Comparison of ENCODE assay signal across 1 cellular context in the genomic region with DNA sequence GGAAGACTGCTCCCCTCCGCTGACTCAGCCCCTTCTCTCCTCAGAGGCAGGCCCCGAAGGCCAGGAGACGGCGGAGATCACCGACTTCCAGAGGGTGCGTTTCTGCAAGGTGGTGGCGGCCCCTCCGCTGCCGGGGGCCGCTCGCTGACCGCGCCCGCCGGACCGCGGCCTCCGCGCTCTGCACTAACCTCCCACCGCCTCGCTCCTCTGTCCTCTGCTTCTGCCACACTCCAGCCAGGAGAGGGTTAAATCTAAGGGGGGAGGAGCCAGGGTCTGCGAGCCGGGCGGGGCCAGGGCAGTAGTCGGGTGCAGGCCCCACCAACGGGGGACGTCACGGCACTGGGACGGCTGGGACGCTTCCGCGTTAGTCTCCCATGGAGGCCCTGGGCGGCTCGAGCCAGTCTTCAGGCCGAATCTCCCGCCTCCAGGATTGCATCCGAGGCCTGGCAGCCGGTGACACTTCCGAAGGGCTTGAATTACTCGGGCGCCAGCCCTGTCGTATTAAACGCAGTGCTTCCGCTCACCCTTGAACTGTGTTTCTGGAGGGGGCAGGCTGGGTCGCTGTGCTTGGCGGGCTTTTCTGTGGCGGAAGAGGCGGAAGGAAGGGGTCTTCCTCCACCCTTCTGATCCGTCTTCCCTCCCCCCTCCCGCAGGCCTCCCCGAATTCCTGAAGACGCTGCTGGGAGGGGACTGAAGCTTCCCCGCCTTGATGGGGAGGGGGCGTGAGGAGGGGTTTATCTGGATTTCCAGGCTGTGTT.
TF ChIP-seq lines count a peak whose summit lies in the region.

No MANE protein-coding gene starts in this region.

TF ChIP-seq in HepG2, 621 proteins besides CTCF, POLR2A, EP300 and RAD21 (continued from another document and continues in another):
- TF ChIP-seq ZNF607 (CRISPR knock-in tag; IDR thresholded peaks at IDR 0.05; ENCODE audit: borderline replicate concordance), result no peak; the same call in 1 of the 2 replicates
- TF ChIP-seq CBX2 (IDR thresholded peaks at IDR 0.05; ENCODE audit: low read depth, low read length), result no peak
- no peak for TF ChIP-seq CBX2 (CRISPR knock-in tag; IDR thresholded peaks at IDR 0.05; ENCODE audit: low read depth)
- 0 out of 2 replicates have a peak, but pooled peaks have one; percentile 26 for TF ChIP-seq ZNF331 (CRISPR knock-in tag; IDR thresholded peaks at IDR 0.05)
- no peak for TF ChIP-seq KDM1A (CRISPR knock-in tag; IDR thresholded peaks at IDR 0.05)
- TF ChIP-seq NFKB2 (CRISPR knock-in tag; IDR thresholded peaks at IDR 0.05; ENCODE audit: borderline replicate concordance), result 0 out of 2 replicates have a peak, but pooled peaks have one; percentile 72
- 0 out of 2 replicates have a peak, but pooled peaks have one; percentile 19 for TF ChIP-seq KDM4B (CRISPR knock-in tag; IDR thresholded peaks at IDR 0.05)
- no peak for TF ChIP-seq CREBL2 (CRISPR knock-in tag; IDR thresholded peaks at IDR 0.05; ENCODE audit: borderline replicate concordance)
- peak; percentile 80 for TF ChIP-seq TBX2 (CRISPR knock-in tag; IDR thresholded peaks at IDR 0.05; ENCODE audit: borderline replicate concordance)
- TF ChIP-seq ZMAT3 (CRISPR knock-in tag; conservative IDR thresholded peaks at IDR 0.05), result no peak; the same call in 1 of the 2 replicates
- TF ChIP-seq, protein P1, sequence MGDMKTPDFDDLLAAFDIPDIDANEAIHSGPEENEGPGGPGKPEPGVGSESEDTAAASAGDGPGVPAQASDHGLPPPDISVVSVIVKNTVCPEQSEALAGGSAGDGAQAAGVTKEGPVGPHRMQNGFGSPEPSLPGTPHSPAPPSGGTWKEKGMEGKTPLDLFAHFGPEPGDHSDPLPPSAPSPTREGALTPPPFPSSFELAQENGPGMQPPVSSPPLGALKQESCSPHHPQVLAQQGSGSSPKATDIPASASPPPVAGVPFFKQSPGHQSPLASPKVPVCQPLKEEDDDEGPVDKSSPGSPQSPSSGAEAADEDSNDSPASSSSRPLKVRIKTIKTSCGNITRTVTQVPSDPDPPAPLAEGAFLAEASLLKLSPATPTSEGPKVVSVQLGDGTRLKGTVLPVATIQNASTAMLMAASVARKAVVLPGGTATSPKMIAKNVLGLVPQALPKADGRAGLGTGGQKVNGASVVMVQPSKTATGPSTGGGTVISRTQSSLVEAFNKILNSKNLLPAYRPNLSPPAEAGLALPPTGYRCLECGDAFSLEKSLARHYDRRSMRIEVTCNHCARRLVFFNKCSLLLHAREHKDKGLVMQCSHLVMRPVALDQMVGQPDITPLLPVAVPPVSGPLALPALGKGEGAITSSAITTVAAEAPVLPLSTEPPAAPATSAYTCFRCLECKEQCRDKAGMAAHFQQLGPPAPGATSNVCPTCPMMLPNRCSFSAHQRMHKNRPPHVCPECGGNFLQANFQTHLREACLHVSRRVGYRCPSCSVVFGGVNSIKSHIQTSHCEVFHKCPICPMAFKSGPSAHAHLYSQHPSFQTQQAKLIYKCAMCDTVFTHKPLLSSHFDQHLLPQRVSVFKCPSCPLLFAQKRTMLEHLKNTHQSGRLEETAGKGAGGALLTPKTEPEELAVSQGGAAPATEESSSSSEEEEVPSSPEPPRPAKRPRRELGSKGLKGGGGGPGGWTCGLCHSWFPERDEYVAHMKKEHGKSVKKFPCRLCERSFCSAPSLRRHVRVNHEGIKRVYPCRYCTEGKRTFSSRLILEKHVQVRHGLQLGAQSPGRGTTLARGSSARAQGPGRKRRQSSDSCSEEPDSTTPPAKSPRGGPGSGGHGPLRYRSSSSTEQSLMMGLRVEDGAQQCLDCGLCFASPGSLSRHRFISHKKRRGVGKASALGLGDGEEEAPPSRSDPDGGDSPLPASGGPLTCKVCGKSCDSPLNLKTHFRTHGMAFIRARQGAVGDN (CRISPR knock-in tag; IDR thresholded peaks at IDR 0.05), result peak; percentile 80
- TF ChIP-seq ZNF567 (CRISPR knock-in tag; IDR thresholded peaks at IDR 0.05; ENCODE audit: borderline replicate concordance), result no peak
- TF ChIP-seq ZBTB7A (CRISPR knock-in tag; IDR thresholded peaks at IDR 0.05), result peak; percentile 61
- TF ChIP-seq IRF2 (CRISPR knock-in tag; IDR thresholded peaks at IDR 0.05), result no peak
- TF ChIP-seq MXI1 (IDR thresholded peaks at IDR 0.05; ENCODE audit: borderline replicate concordance, low read depth, low read length), result peak; percentile 76; the same call in 1 of the 3 replicates
- TF ChIP-seq ZNF557 (CRISPR knock-in tag; IDR thresholded peaks at IDR 0.05), result 0 out of 2 replicates have a peak, but pooled peaks have one; percentile 17
- no peak for TF ChIP-seq TEAD2 (CRISPR knock-in tag; IDR thresholded peaks at IDR 0.05)
- peak; percentile 58 for TF ChIP-seq KDM5B (CRISPR knock-in tag; IDR thresholded peaks at IDR 0.05; ENCODE audit: borderline replicate concordance)
- no peak for TF ChIP-seq ZNF30 (CRISPR knock-in tag; IDR thresholded peaks at IDR 0.05)
- TF ChIP-seq ATF1 (CRISPR knock-in tag; IDR thresholded peaks at IDR 0.05), result peak; percentile 63; the same call in 1 of the 2 replicates
- 0 out of 2 replicates have a peak, but pooled peaks have one; percentile 21 for TF ChIP-seq E2F5 (CRISPR knock-in tag; conservative IDR thresholded peaks at IDR 0.05)
- no peak for TF ChIP-seq ARNT (IDR thresholded peaks at IDR 0.05)
- peak; percentile 91 for TF ChIP-seq DRAP1 (CRISPR knock-in tag; IDR thresholded peaks at IDR 0.05)
- peak; percentile 49 for TF ChIP-seq HIVEP1 (CRISPR knock-in tag; IDR thresholded peaks at IDR 0.05)
- TF ChIP-seq ZNF839 (CRISPR knock-in tag; IDR thresholded peaks at IDR 0.05; ENCODE audit: borderline replicate concordance), result peak; percentile 72; the same call in 1 of the 2 replicates
- peak; percentile 33; the same call in 1 of the 2 replicates for TF ChIP-seq ZNF34 (CRISPR knock-in tag; IDR thresholded peaks at IDR 0.05; ENCODE audit: borderline replicate concordance)
- TF ChIP-seq CBFB (CRISPR knock-in tag; IDR thresholded peaks at IDR 0.05), result peak; percentile 68; the same call in 1 of the 2 replicates
- TF ChIP-seq, protein P2, sequence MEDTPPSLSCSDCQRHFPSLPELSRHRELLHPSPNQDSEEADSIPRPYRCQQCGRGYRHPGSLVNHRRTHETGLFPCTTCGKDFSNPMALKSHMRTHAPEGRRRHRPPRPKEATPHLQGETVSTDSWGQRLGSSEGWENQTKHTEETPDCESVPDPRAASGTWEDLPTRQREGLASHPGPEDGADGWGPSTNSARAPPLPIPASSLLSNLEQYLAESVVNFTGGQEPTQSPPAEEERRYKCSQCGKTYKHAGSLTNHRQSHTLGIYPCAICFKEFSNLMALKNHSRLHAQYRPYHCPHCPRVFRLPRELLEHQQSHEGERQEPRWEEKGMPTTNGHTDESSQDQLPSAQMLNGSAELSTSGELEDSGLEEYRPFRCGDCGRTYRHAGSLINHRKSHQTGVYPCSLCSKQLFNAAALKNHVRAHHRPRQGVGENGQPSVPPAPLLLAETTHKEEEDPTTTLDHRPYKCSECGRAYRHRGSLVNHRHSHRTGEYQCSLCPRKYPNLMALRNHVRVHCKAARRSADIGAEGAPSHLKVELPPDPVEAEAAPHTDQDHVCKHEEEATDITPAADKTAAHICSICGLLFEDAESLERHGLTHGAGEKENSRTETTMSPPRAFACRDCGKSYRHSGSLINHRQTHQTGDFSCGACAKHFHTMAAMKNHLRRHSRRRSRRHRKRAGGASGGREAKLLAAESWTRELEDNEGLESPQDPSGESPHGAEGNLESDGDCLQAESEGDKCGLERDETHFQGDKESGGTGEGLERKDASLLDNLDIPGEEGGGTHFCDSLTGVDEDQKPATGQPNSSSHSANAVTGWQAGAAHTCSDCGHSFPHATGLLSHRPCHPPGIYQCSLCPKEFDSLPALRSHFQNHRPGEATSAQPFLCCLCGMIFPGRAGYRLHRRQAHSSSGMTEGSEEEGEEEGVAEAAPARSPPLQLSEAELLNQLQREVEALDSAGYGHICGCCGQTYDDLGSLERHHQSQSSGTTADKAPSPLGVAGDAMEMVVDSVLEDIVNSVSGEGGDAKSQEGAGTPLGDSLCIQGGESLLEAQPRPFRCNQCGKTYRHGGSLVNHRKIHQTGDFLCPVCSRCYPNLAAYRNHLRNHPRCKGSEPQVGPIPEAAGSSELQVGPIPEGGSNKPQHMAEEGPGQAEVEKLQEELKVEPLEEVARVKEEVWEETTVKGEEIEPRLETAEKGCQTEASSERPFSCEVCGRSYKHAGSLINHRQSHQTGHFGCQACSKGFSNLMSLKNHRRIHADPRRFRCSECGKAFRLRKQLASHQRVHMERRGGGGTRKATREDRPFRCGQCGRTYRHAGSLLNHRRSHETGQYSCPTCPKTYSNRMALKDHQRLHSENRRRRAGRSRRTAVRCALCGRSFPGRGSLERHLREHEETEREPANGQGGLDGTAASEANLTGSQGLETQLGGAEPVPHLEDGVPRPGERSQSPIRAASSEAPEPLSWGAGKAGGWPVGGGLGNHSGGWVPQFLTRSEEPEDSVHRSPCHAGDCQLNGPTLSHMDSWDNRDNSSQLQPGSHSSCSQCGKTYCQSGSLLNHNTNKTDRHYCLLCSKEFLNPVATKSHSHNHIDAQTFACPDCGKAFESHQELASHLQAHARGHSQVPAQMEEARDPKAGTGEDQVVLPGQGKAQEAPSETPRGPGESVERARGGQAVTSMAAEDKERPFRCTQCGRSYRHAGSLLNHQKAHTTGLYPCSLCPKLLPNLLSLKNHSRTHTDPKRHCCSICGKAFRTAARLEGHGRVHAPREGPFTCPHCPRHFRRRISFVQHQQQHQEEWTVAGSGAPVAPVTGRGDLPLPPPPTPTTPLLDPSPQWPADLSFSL (CRISPR knock-in tag; IDR thresholded peaks at IDR 0.05), result no peak
- TF ChIP-seq ARHGAP35 (CRISPR knock-in tag; IDR thresholded peaks at IDR 0.05; ENCODE audit: borderline replicate concordance), result peak; percentile 54; the same call in 1 of the 2 replicates
- no peak for TF ChIP-seq HNF1A (IDR thresholded peaks at IDR 0.05; ENCODE audit: low read depth)
- peak; percentile 61; the same call in 1 of the 2 replicates for TF ChIP-seq HNF1A (CRISPR knock-in tag; IDR thresholded peaks at IDR 0.05; ENCODE audit: borderline replicate concordance)
- TF ChIP-seq ZNF629 (CRISPR knock-in tag; conservative IDR thresholded peaks at IDR 0.05), result 0 out of 2 replicates have a peak, but pooled peaks have one; percentile 6
- no peak for TF ChIP-seq ISX (CRISPR knock-in tag; conservative IDR thresholded peaks at IDR 0.05)
- peak; percentile 63 for TF ChIP-seq PHF8 (CRISPR knock-in tag; IDR thresholded peaks at IDR 0.05)
- 0 out of 2 replicates have a peak, but pooled peaks have one; percentile 48 for TF ChIP-seq ZNF335 (CRISPR knock-in tag; IDR thresholded peaks at IDR 0.05)
- TF ChIP-seq, protein P3, sequence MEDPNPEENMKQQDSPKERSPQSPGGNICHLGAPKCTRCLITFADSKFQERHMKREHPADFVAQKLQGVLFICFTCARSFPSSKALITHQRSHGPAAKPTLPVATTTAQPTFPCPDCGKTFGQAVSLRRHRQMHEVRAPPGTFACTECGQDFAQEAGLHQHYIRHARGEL (CRISPR knock-in tag; IDR thresholded peaks at IDR 0.05), result no peak
- peak; percentile 87 for TF ChIP-seq SP4 (CRISPR knock-in tag; IDR thresholded peaks at IDR 0.05)
- TF ChIP-seq ZNF777 (CRISPR knock-in tag; IDR thresholded peaks at IDR 0.05), result peak; percentile 40; the same call in 1 of the 2 replicates
- no peak for TF ChIP-seq SUZ12 (IDR thresholded peaks at IDR 0.05; ENCODE audit: low read depth, low read length)
- peak; percentile 57; the same call in 1 of the 2 replicates for TF ChIP-seq TSC22D2 (CRISPR knock-in tag; IDR thresholded peaks at IDR 0.05; ENCODE audit: borderline replicate concordance)
- TF ChIP-seq ZBTB38 (CRISPR knock-in tag; IDR thresholded peaks at IDR 0.05), result 0 out of 2 replicates have a peak, but pooled peaks have one; percentile 23
- TF ChIP-seq TRIM24 (CRISPR knock-in tag; IDR thresholded peaks at IDR 0.05), result no peak
- TF ChIP-seq TOPORS (CRISPR knock-in tag; IDR thresholded peaks at IDR 0.05), result no peak; the same call in 1 of the 2 replicates
